Comparison of ENCODE assay signal across 16 cellular contexts in genomic region chr14:21022686-21023085, GRCh38. TPM values are rescaled to one million over a fixed set of nuclear protein-coding genes. Genes with fewer than 3 reads are reported as not detected.
A peak's percentile ranks its signal among the peaks of the same experiment; 100 is the strongest.
DNase-seq lines count a peak whose midpoint lies in the region; ATAC-seq and TF ChIP-seq lines count a peak whose summit lies in the region.
"Had no signal": no experiment of that assay in that cellular context is flagged by ENCODE, and none has a peak within 500 bp of the region (broad histone marks: within the 10 kb centered on the region; RNA-seq: fewer than 3 reads in every experiment).

No MANE protein-coding gene starts in this region.

- peaks cover 9% of the 10 kb centered on the region for H3K36me3 Mint-ChIP-seq in activated T-cell treated with anti-CD3 and anti-CD28 coated beads, Interleukin-2, amount 50 U/mL, for 4 hours (ENCODE audit: insufficient read depth)
- peaks cover 5% of the 10 kb centered on the region for H3K36me3 Mint-ChIP-seq in activated T-cell treated with anti-CD3 and anti-CD28 coated beads, Interleukin-2, amount 50 U/mL, for 24 hours (ENCODE audit: low read depth)
- H3K36me3 Mint-ChIP-seq in naive B cell = no peaks in the 10 kb centered on the region

- TF ChIP-seq CTCF in coronary artery (IDR thresholded peaks at IDR 0.05) = no peak

- no peak for DNase-seq in activated T-cell treated with anti-CD3 and anti-CD28 coated beads, Interleukin-2, amount 50 U/mL, for 4 hours
- DNase-seq in activated T-cell treated with anti-CD3 and anti-CD28 coated beads, Interleukin-2, amount 50 U/mL, for 24 hours = no peak
- peak; percentile 45 for DNase-seq in coronary artery (ENCODE audit: low spot score)
- no peak for DNase-seq in naive B cell
- DNase-seq in NCI-H2107 treated with DMSO at 0.1 percent for 48 hours (lab: John Stamatoyannopoulos, UW; ENCODE audit: unreplicated experiment) = no peak
- no peak for DNase-seq in activated naive CD4-positive, alpha-beta T cell (lab: John Stamatoyannopoulos, UW)
- DNase-seq in NCI-H82 (lab: John Stamatoyannopoulos, UW) = no peak
- DNase-seq: activated effector memory CD4-positive, alpha-beta T cell treated with Interleukin-2 at 50 U/mL for 16 hours; central memory CD4-positive, alpha-beta T cell; NCI-H1105 treated with DMSO at 0.1 percent for 48 hours; NCI-H446; OCI-M1; transverse colon had no signal

- H3K27ac ChIP-seq in coronary artery (peak overlapping the region in 1 of 2 donors; percentile 94), temporal lobe (ENCODE audit: low read depth, low read length) (peak overlapping the region; percentile 99)
- H3K27ac ChIP-seq: A549 had no signal

- H3K4me3 Mint-ChIP-seq in activated T-cell treated with anti-CD3 and anti-CD28 coated beads, Interleukin-2, amount 50 U/mL, for 4 hours = peak overlapping the region; percentile 48
- H3K4me3 Mint-ChIP-seq in activated T-cell treated with anti-CD3 and anti-CD28 coated beads, Interleukin-2, amount 50 U/mL, for 24 hours = no peak overlapping the region
- peak overlapping the region in 6 of 8 donors; percentile 3 to 88 (median 68) for H3K4me3 Mint-ChIP-seq in naive B cell

- H3K4me3 ChIP-seq in coronary artery = peak overlapping the region; percentile 88
- H3K4me3 ChIP-seq: A549 had no signal

- H3K4me1 Mint-ChIP-seq in activated T-cell treated with anti-CD3 and anti-CD28 coated beads, Interleukin-2, amount 50 U/mL, for 4 hours (ENCODE audit: low read depth) = peaks cover 19% of the 10 kb centered on the region
- H3K4me1 Mint-ChIP-seq in activated T-cell treated with anti-CD3 and anti-CD28 coated beads, Interleukin-2, amount 50 U/mL, for 24 hours (ENCODE audit: low read depth) = peaks cover 17% of the 10 kb centered on the region
- peaks cover 21 to 29% (median 25%) of the 10 kb centered on the region in 3 donors for H3K4me1 Mint-ChIP-seq in naive B cell

- no peaks in the 10 kb centered on the region for H3K9me3 Mint-ChIP-seq in activated T-cell treated with anti-CD3 and anti-CD28 coated beads, Interleukin-2, amount 50 U/mL, for 4 hours
- H3K9me3 Mint-ChIP-seq in activated T-cell treated with anti-CD3 and anti-CD28 coated beads, Interleukin-2, amount 50 U/mL, for 24 hours = no peaks in the 10 kb centered on the region
- no peaks in the 10 kb centered on the region for H3K9me3 Mint-ChIP-seq in naive B cell

- no peak overlapping the region for H3K27ac Mint-ChIP-seq in activated T-cell treated with anti-CD3 and anti-CD28 coated beads, Interleukin-2, amount 50 U/mL, for 24 hours
- H3K27ac Mint-ChIP-seq in naive B cell = peak overlapping the region in 1 of 6 donors; percentile 73

- no peak for ATAC-seq in activated T-cell treated with anti-CD3 and anti-CD28 coated beads, Interleukin-2, amount 50 U/mL, for 4 hours
- ATAC-seq in naive B cell (ENCODE audit: low read depth in 2 of 2) = no peak
- ATAC-seq: A549 had no signal

- no peaks in the 10 kb centered on the region for H3K27me3 Mint-ChIP-seq in activated T-cell treated with anti-CD3 and anti-CD28 coated beads, Interleukin-2, amount 50 U/mL, for 4 hours (ENCODE audit: low read depth)
- peaks cover 5% of the 10 kb centered on the region for H3K27me3 Mint-ChIP-seq in activated T-cell treated with anti-CD3 and anti-CD28 coated beads, Interleukin-2, amount 50 U/mL, for 24 hours
- H3K27me3 Mint-ChIP-seq in naive B cell = peaks cover 16 to 48% (median 17%) of the 10 kb centered on the region in 3 donors

RNA-seq across cellular contexts. Expression of gene NDRG2, which starts 2.2 kb away (rescaled TPM):
- total RNA-seq in activated T-cell treated with anti-CD3 and anti-CD28 coated beads, Interleukin-2, amount 50 U/mL, for 4 hours = 1 to 10 TPM; 2.8 to 5.3 (median 3.5) TPM
- polyA plus RNA-seq in naive B cell (ENCODE audit: low read depth in 6 of 6) = 1 to 10 TPM; 5.7 to 9.8 (median 7.1) TPM
- 117 TPM for total RNA-seq in temporal lobe

RNA-seq across cellular contexts. Expression of gene TPPP2, which starts 7.3 kb away (rescaled TPM):
- total RNA-seq in activated T-cell treated with anti-CD3 and anti-CD28 coated beads, Interleukin-2, amount 50 U/mL, for 4 hours = not detected
- polyA plus RNA-seq in naive B cell (ENCODE audit: low read depth in 6 of 6) = not detected
- total RNA-seq in temporal lobe = not detected
- total RNA-seq: T-helper 1 cell treated with Interleukin-12 subunit alpha and Interleukin-12 subunit beta and Interleukin-4 antibody, amounts not matched to agents 30 ng/mL and 1 ng/mL, for 36 hours; transverse colon had no signal
- polyA plus RNA-seq: A549 had no signal

RNA-seq across cellular contexts. Expression of gene RNASE13, which starts 11.9 kb away (rescaled TPM):
- not detected for total RNA-seq in activated T-cell treated with anti-CD3 and anti-CD28 coated beads, Interleukin-2, amount 50 U/mL, for 4 hours
- not detected for polyA plus RNA-seq in naive B cell (ENCODE audit: low read depth in 6 of 6)
- total RNA-seq in temporal lobe = not detected
- total RNA-seq: T-helper 1 cell treated with Interleukin-12 subunit alpha and Interleukin-12 subunit beta and Interleukin-4 antibody, amounts not matched to agents 30 ng/mL and 1 ng/mL, for 36 hours; transverse colon had no signal
- polyA plus RNA-seq: A549 had no signal

RNA-seq across cellular contexts. Expression of gene RNASE7, which starts 19.5 kb away (rescaled TPM):
- not detected for total RNA-seq in activated T-cell treated with anti-CD3 and anti-CD28 coated beads, Interleukin-2, amount 50 U/mL, for 4 hours
- polyA plus RNA-seq in naive B cell (ENCODE audit: low read depth in 6 of 6) = not detected
- total RNA-seq in temporal lobe = not detected
- total RNA-seq: T-helper 1 cell treated with Interleukin-12 subunit alpha and Interleukin-12 subunit beta and Interleukin-4 antibody, amounts not matched to agents 30 ng/mL and 1 ng/mL, for 36 hours had no signal
- polyA plus RNA-seq: A549 had no signal

RNA-seq across cellular contexts. Expression of gene SLC39A2, which starts 23.6 kb away (rescaled TPM):
- under 1 TPM in 1 of 3 donors, not detected in 2; 0.53 TPM for total RNA-seq in activated T-cell treated with anti-CD3 and anti-CD28 coated beads, Interleukin-2, amount 50 U/mL, for 4 hours
- polyA plus RNA-seq in naive B cell (ENCODE audit: low read depth in 6 of 6) = not detected
- total RNA-seq in temporal lobe = not detected
- polyA plus RNA-seq: A549 had no signal

Comparison
In these comparisons a context has a peak if more than half of its experiments do, and no peak if none do; other contexts are left out.
1. RNA of gene NDRG2, which starts 2.2 kb away (total RNA-seq): 117 TPM in temporal lobe (single experiment); 2.8 to 5.3 TPM in activated T-cell treated with anti-CD3 and anti-CD28 coated beads, Interleukin-2, amount 50 U/mL, for 4 hours; every median in the first group is over 10 times any median in the second.